In genomic region chr16:2117960-2118722, GRCh38 we compare ENCODE assay signal across 6 cellular contexts. TPM values are rescaled to one million over a fixed set of nuclear protein-coding genes. Genes with fewer than 3 reads are reported as not detected.
DNase-seq lines count a peak whose midpoint lies in the region; ATAC-seq and TF ChIP-seq lines count a peak whose summit lies in the region.
"Not testable (repeated sequence)": the region's sequence is repeated elsewhere in the genome, so short reads cannot be mapped to it uniquely, and the experiment has no call there.

No MANE protein-coding gene starts in this region.

- H3K4me2 ChIP-seq in HCT116 (ENCODE audit: low read length); mammary epithelial cell (ENCODE audit: insufficient read depth, low read depth, low read length): not testable (repeated sequence)

- DNase-seq in HCT116 (ENCODE audit: low read depth, low spot score); mammary epithelial cell: not testable (repeated sequence)
- DNase-seq in natural killer cell treated with Interleukin-12 subunit alpha and Interleukin-12 subunit beta and Interleukin-15 and Interleukin-18, amount 100 ng/mL, for 72 hours (ENCODE audit: low spot score), result peak; percentile 42
- DNase-seq in sigmoid colon, result peak; percentile 73

- H3K27ac ChIP-seq in HCT116 (ENCODE audit: low read depth, low read length); mammary epithelial cell (ENCODE audit: insufficient read depth, low read depth, low read length): not testable (repeated sequence)
- H3K27ac ChIP-seq in gastroesophageal sphincter (peak overlapping the region in 3 of 4 donors; percentile 69 to 99 (median 69)), sigmoid colon (peak overlapping the region; percentile 59 to 96 (median 62))

- H3K27ac Mint-ChIP-seq in natural killer cell treated with Interleukin-12 subunit alpha and Interleukin-12 subunit beta and Interleukin-15 and Interleukin-18, amount 100 ng/mL, for 72 hours, result not testable (repeated sequence)

- H3K9me3 ChIP-seq in HCT116 (ENCODE audit: control insufficient read depth in 1 of 2, insufficient read depth in 1 of 2, low read depth in 1 of 2, low read length in 2 of 2); mammary epithelial cell (replicated peaks; ENCODE audit: insufficient read depth, low read length); gastroesophageal sphincter; sigmoid colon: not testable (repeated sequence)

- POLR2A ChIA-PET in HCT116 (lab: Charles Lee), result not testable (repeated sequence)

- TF ChIP-seq CTCF in HCT116 (IDR thresholded peaks at IDR 0.05 in 2 of 3, conservative IDR thresholded peaks at IDR 0.05 in 1 of 3; ENCODE audit: borderline replicate concordance in 1 of 3, insufficient read depth in 1 of 3, low read depth in 2 of 3, low read length in 2 of 3); mammary epithelial cell (conservative IDR thresholded peaks at IDR 0.05 in 1 of 2, IDR thresholded peaks at IDR 0.05 in 1 of 2; ENCODE audit: extremely low read depth in 1 of 2, insufficient read depth in 1 of 2, low read depth in 1 of 2, low read length in 2 of 2); gastroesophageal sphincter (IDR thresholded peaks at IDR 0.05); sigmoid colon (IDR thresholded peaks at IDR 0.05): not testable (repeated sequence)

- CTCF ChIA-PET in HCT116 (lab: Charles Lee); mammary epithelial cell (lab: Charles Lee; ENCODE audit: low non-redundant PET): not testable (repeated sequence)

- not testable (repeated sequence) for H3K4me3 ChIP-seq in HCT116 (replicated peaks in 1 of 2; ENCODE audit: low read depth in 1 of 2, low read length in 2 of 2); mammary epithelial cell (replicated peaks in 1 of 3; ENCODE audit: insufficient read depth in 1 of 3, low read depth in 2 of 3, low read length in 3 of 3); gastroesophageal sphincter; sigmoid colon

- TSS peak; percentile 21 for BruUV-seq in HCT116 (replicated peaks; lab: Mats Ljungman, UMichigan)
- TSS peak; percentile 62 for BruUV-seq in mammary epithelial cell (replicated peaks; lab: Mats Ljungman, UMichigan)

- H3K79me2 ChIP-seq in HCT116 (ENCODE audit: insufficient read depth, low read length) (peaks cover 13% of the 10 kb centered on the region; the same call in 1 of the 2 replicates), mammary epithelial cell (ENCODE audit: insufficient read depth, low read length) (peaks cover 50% of the 10 kb centered on the region)

- not testable (repeated sequence) for H3K36me3 Mint-ChIP-seq in natural killer cell treated with Interleukin-12 subunit alpha and Interleukin-12 subunit beta and Interleukin-15 and Interleukin-18, amount 100 ng/mL, for 72 hours

- H3K9me2 ChIP-seq in HCT116 (ENCODE audit: insufficient read depth), result not testable (repeated sequence)

- H3K27me3 ChIP-seq in HCT116 (ENCODE audit: insufficient read depth, low read length); mammary epithelial cell (ENCODE audit: insufficient read depth, low read length); gastroesophageal sphincter; sigmoid colon: not testable (repeated sequence)

- not testable (repeated sequence) for H3K4me3 Mint-ChIP-seq in natural killer cell treated with Interleukin-12 subunit alpha and Interleukin-12 subunit beta and Interleukin-15 and Interleukin-18, amount 100 ng/mL, for 72 hours

- not testable (repeated sequence) for H3K27me3 Mint-ChIP-seq in natural killer cell treated with Interleukin-12 subunit alpha and Interleukin-12 subunit beta and Interleukin-15 and Interleukin-18, amount 100 ng/mL, for 72 hours

- TF ChIP-seq EP300 in Ishikawa (IDR thresholded peaks at IDR 0.05; ENCODE audit: borderline replicate concordance); gastroesophageal sphincter (IDR thresholded peaks at IDR 0.05); sigmoid colon (IDR thresholded peaks at IDR 0.05): not testable (repeated sequence)

- WGBS in mammary epithelial cell (ENCODE audit: low coverage, missing lambda C conversion rate), result 80% methylated on average over 14 of the region's 35 CpGs
- WGBS in gastroesophageal sphincter (ENCODE audit: low coverage in 1 of 2), 2 donors, result no CpG with 5 or more reads among the region's 35 CpGs
- WGBS in sigmoid colon, 2 donors, result 84 to 89% methylated on average over 32 of the region's 35 CpGs

- H2AFZ ChIP-seq in HCT116 (ENCODE audit: low read depth, low read length, poor library complexity, severe bottlenecking); mammary epithelial cell (ENCODE audit: low read depth, low read length): not testable (repeated sequence)

- in situ Hi-C loops in mammary epithelial cell (cut with MboI; ENCODE audit: low sequenced_read_pairs in 2 of 2), result not testable (repeated sequence)

- intact Hi-C loops in HCT116 (cut with micrococcal nuclease); mammary epithelial cell (cut with micrococcal nuclease); sigmoid colon (cut with DNase I): not testable (repeated sequence)

- ATAC-seq in HCT116; gastroesophageal sphincter; natural killer cell treated with Interleukin-12 subunit alpha and Interleukin-12 subunit beta and Interleukin-15 and Interleukin-18, amount 100 ng/mL, for 72 hours: not testable (repeated sequence)

- not testable (repeated sequence) for H3K4me1 ChIP-seq in HCT116 (ENCODE audit: control insufficient read depth in 1 of 2, insufficient read depth in 2 of 2, low read length in 2 of 2)
- H3K4me1 ChIP-seq in mammary epithelial cell (ENCODE audit: insufficient read depth, low read length) (peaks cover 17% of the 10 kb centered on the region), gastroesophageal sphincter (peaks cover 0 to 68% (median 30%) of the 10 kb centered on the region in 3 donors), sigmoid colon (peaks cover 0 to 55% (median 52%) of the 10 kb centered on the region in 4 donors)

- H3K9me3 Mint-ChIP-seq in natural killer cell treated with Interleukin-12 subunit alpha and Interleukin-12 subunit beta and Interleukin-15 and Interleukin-18, amount 100 ng/mL, for 72 hours, result not testable (repeated sequence)

- H3K4me1 Mint-ChIP-seq in natural killer cell treated with Interleukin-12 subunit alpha and Interleukin-12 subunit beta and Interleukin-15 and Interleukin-18, amount 100 ng/mL, for 72 hours (ENCODE audit: low read depth in 2 of 2), result not testable (repeated sequence)

- H3K36me3 ChIP-seq in HCT116 (ENCODE audit: control insufficient read depth in 1 of 2, insufficient read depth in 2 of 2, low read length in 2 of 2); mammary epithelial cell (ENCODE audit: insufficient read depth, low read length): not testable (repeated sequence)
- peaks cover 0 to 25% of the 10 kb centered on the region in 2 donors for H3K36me3 ChIP-seq in gastroesophageal sphincter
- H3K36me3 ChIP-seq in sigmoid colon, result peaks cover 14 to 30% (median 18%) of the 10 kb centered on the region in 4 donors

- not testable (repeated sequence) for H3K9ac ChIP-seq in HCT116 (ENCODE audit: low read length); mammary epithelial cell (ENCODE audit: insufficient read depth, low read length)

- dilution Hi-C loops in mammary epithelial cell (cut with HindIII; ENCODE audit: low sequenced_read_pairs), result not testable (repeated sequence)

- H4K20me1 ChIP-seq in HCT116 (ENCODE audit: insufficient read depth); mammary epithelial cell (ENCODE audit: insufficient read depth, low read length): not testable (repeated sequence)

- not testable (repeated sequence) for TF ChIP-seq RAD21 in HCT116 (IDR thresholded peaks at IDR 0.05; ENCODE audit: low read depth); Ishikawa (IDR thresholded peaks at IDR 0.05; ENCODE audit: low read depth)

- not testable (repeated sequence) for TF ChIP-seq POLR2A in HCT116 (IDR thresholded peaks at IDR 0.05; ENCODE audit: borderline replicate concordance, extremely low read depth, insufficient read depth, insufficient read length); gastroesophageal sphincter (IDR thresholded peaks at IDR 0.05); sigmoid colon (IDR thresholded peaks at IDR 0.05)

- RAD21 ChIA-PET in HCT116 (lab: Charles Lee; ENCODE audit: low non-redundant PET in 1 of 2, low total read pairs in 2 of 2, uncharacterized antibody in 2 of 2, unreplicated experiment in 2 of 2), result not testable (repeated sequence)

RNA-seq across cellular contexts. Expression of gene PKD1, which starts 17.6 kb away (rescaled TPM):
- 137 TPM for total RNA-seq in HCT116 (2021; ENCODE audit: unreplicated experiment)
- polyA plus RNA-seq in HCT116 (2012), result 109 and 142 TPM in 2 replicates
- 100 to 1,000 TPM; 119 to 133 TPM for total RNA-seq in mammary epithelial cell
- 28.4 TPM for polyA plus RNA-seq in mammary epithelial cell
- 17.7 TPM for polyA minus RNA-seq in mammary epithelial cell
- 100 to 1,000 TPM; 181 to 492 (median 352) TPM for total RNA-seq in gastroesophageal sphincter
- total RNA-seq in natural killer cell treated with Interleukin-12 subunit alpha and Interleukin-12 subunit beta and Interleukin-15 and Interleukin-18, amount 100 ng/mL, for 72 hours, result 100 to 1,000 TPM in 1 of 2 donors, 10 to 100 TPM in 1; 66.4 to 145 TPM
- 100 to 1,000 TPM in 2 of 4 donors, 10 to 100 TPM in 2; 81.6 to 372 (median 134) TPM for total RNA-seq in sigmoid colon
- polyA plus RNA-seq in sigmoid colon, result 10 to 100 TPM; 10.6 to 61.4 (median 11.4) TPM

RNA-seq across cellular contexts. Expression of gene RAB26, which starts 30.3 kb away (rescaled TPM):
- total RNA-seq in HCT116 (2021; ENCODE audit: unreplicated experiment) (44.9 TPM), mammary epithelial cell (1 to 10 TPM in 1 of 2 donors, under 1 TPM in 1; 0.33 to 1.0 TPM), gastroesophageal sphincter (1 to 10 TPM in 1 of 4 donors, under 1 TPM in 1, not detected in 2; 0.39 to 1.0 TPM), sigmoid colon (1 to 10 TPM in 2 of 4 donors, under 1 TPM in 1, not detected in 1; 0.68 to 3.0 (median 1.8) TPM)
- 43.9 and 46.7 TPM in 2 replicates for polyA plus RNA-seq in HCT116 (2012)
- polyA plus RNA-seq in mammary epithelial cell (0.80 TPM), sigmoid colon (10 to 100 TPM; 13.9 to 18.8 (median 16.2) TPM)
- 0.21 TPM for polyA minus RNA-seq in mammary epithelial cell
- under 1 TPM in 1 of 2 donors, not detected in 1; 0.89 TPM for total RNA-seq in natural killer cell treated with Interleukin-12 subunit alpha and Interleukin-12 subunit beta and Interleukin-15 and Interleukin-18, amount 100 ng/mL, for 72 hours

RNA-seq across cellular contexts. Expression of gene TRAF7, which starts 37.4 kb away (rescaled TPM):
- 160 TPM for total RNA-seq in HCT116 (2021; ENCODE audit: unreplicated experiment)
- 125 and 134 TPM in 2 replicates for polyA plus RNA-seq in HCT116 (2012)
- total RNA-seq in mammary epithelial cell, result 100 to 1,000 TPM in 1 of 2 donors, 10 to 100 TPM in 1; 47.5 to 110 TPM
- 65.7 TPM for polyA plus RNA-seq in mammary epithelial cell
- polyA minus RNA-seq in mammary epithelial cell, result 54.6 TPM
- 10 to 100 TPM; 36.3 to 70.1 (median 56.3) TPM for total RNA-seq in gastroesophageal sphincter
- total RNA-seq in natural killer cell treated with Interleukin-12 subunit alpha and Interleukin-12 subunit beta and Interleukin-15 and Interleukin-18, amount 100 ng/mL, for 72 hours, result 10 to 100 TPM; 69.0 to 91.7 TPM
- total RNA-seq in sigmoid colon, result 10 to 100 TPM; 30.3 to 46.3 (median 34.9) TPM
- polyA plus RNA-seq in sigmoid colon, result 10 to 100 TPM; 45.0 to 65.1 (median 63.6) TPM

Comparison
In these comparisons a context has a peak if more than half of its experiments do, and no peak if none do; other contexts are left out.
1. RNA of gene RAB26, which starts 30.3 kb away (total RNA-seq): 44.9 TPM in HCT116 (single experiment); 0.68 to 3.0 TPM in sigmoid colon, 0.33 to 1.0 TPM in mammary epithelial cell, 0.89 TPM in natural killer cell treated with Interleukin-12 subunit alpha and Interleukin-12 subunit beta and Interleukin-15 and Interleukin-18, amount 100 ng/mL, for 72 hours and 0.39 to 1.0 TPM in gastroesophageal sphincter; every median in the first group is over 10 times any median in the second.